Comparison of ENCODE assay signal across 8 cellular contexts in the genomic region with DNA sequence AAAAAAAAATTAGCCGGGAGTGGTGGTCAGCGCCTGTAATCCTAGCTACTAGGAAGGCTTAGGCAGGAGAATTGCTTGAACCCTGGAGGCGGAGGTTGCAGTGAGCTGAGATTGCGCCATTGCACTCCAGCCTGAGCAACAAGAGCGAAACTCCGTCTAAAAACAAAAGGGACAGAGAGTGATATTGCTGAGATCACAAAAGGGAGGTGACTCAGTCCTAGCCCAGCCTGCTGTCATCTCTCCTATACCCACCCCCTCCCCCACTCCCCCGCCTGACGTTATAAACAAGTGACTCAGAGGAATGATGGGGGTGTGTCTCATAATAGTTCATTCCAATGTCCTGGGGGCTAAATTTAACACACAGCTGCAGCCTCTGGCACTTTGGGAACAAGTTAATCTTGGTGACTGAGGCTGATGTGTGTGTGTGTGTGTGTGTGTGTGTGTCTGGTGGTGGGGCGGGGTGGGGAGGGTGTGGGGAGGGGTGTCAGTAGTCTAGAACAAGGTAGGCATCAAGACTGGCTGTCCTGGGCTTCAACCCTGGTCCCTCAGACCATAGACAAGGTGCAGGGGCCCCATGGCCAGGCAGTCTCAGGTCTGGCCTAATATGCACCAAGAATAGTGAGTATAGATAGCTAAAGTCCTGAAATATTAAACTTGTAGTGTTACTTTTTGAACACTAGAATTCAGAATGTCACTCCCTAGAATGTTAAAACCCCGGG. TPM values are rescaled to one million over a fixed set of nuclear protein-coding genes. Genes with fewer than 3 reads are reported as not detected.
DNase-seq lines count a peak whose midpoint lies in the region; ATAC-seq and TF ChIP-seq lines count a peak whose summit lies in the region.

No MANE protein-coding gene starts in this region.

- H3K27ac Mint-ChIP-seq in GM23338 = no peak overlapping the region

- no peak overlapping the region for H2AK5ac ChIP-seq in mesenchymal stem cell (ENCODE audit: low read length, severe bottlenecking)

- H3K27me3 ChIP-seq in GM23338 (ENCODE audit: insufficient read depth) (no peaks in the 10 kb centered on the region), Panc1 (ENCODE audit: control insufficient read depth, insufficient read depth, low read length) (no peaks in the 10 kb centered on the region), colonic mucosa (no peaks in the 10 kb centered on the region), mesenchymal stem cell (ENCODE audit: control insufficient read depth in 1 of 2, insufficient read depth in 1 of 2, low read length in 2 of 2) (peaks cover 3 to 35% of the 10 kb centered on the region in 2 experiments), tibial artery (peaks cover 0 to 3% of the 10 kb centered on the region in 2 donors)

- H2AFZ ChIP-seq in GM23338 (no peak overlapping the region), mesenchymal stem cell (ENCODE audit: low read depth, low read length) (no peak overlapping the region)

- H3K4me1 Mint-ChIP-seq in GM23338 = peaks cover 8% of the 10 kb centered on the region

- H3K36me3 ChIP-seq in GM23338 (ENCODE audit: insufficient read depth) = no peaks in the 10 kb centered on the region
- H3K36me3 ChIP-seq in Panc1 (ENCODE audit: control insufficient read depth, insufficient read depth, low read length) = no peaks in the 10 kb centered on the region
- no peaks in the 10 kb centered on the region for H3K36me3 ChIP-seq in colonic mucosa
- no peaks in the 10 kb centered on the region for H3K36me3 ChIP-seq in mesenchymal stem cell (ENCODE audit: control insufficient read depth in 1 of 2, insufficient read depth in 2 of 2, low read depth in 1 of 2, low read length in 2 of 2)
- H3K36me3 ChIP-seq in tibial artery = no peaks in the 10 kb centered on the region

- no peak overlapping the region for H2BK12ac ChIP-seq in mesenchymal stem cell (ENCODE audit: low read length in 2 of 2)

- H3K4me2 ChIP-seq in GM23338 (no peak overlapping the region), mesenchymal stem cell (ENCODE audit: low read length, poor library complexity, severe bottlenecking) (no peak overlapping the region)

- no peak overlapping the region for H4K8ac ChIP-seq in mesenchymal stem cell (ENCODE audit: low read length)

- no peak overlapping the region for H3K4me3 ChIP-seq in GM23338
- no peak overlapping the region for H3K4me3 ChIP-seq in Panc1 (ENCODE audit: low read depth in 2 of 2, low read length in 2 of 2)
- no peak overlapping the region for H3K4me3 ChIP-seq in colonic mucosa
- H3K4me3 ChIP-seq in mesenchymal stem cell (ENCODE audit: insufficient read depth in 1 of 2, low read depth in 1 of 2, low read length in 2 of 2) = no peak overlapping the region
- no peak overlapping the region for H3K4me3 ChIP-seq in tibial artery

- no peaks in the 10 kb centered on the region for H3K9me2 ChIP-seq in GM23338 (ENCODE audit: insufficient read depth)

- H4K91ac ChIP-seq in mesenchymal stem cell (ENCODE audit: low read length) = no peak overlapping the region

- H3K4me1 ChIP-seq in GM23338 (ENCODE audit: insufficient read depth) (no peaks in the 10 kb centered on the region), Panc1 (ENCODE audit: control insufficient read depth, insufficient read depth, low read length) (no peaks in the 10 kb centered on the region), colonic mucosa (no peaks in the 10 kb centered on the region), mesenchymal stem cell (ENCODE audit: control insufficient read depth, insufficient read depth, low read depth, low read length) (peaks cover 6% of the 10 kb centered on the region), tibial artery (peaks cover 0 to 34% (median 31%) of the 10 kb centered on the region in 4 donors)

- no peaks in the 10 kb centered on the region for H3K79me1 ChIP-seq in mesenchymal stem cell (replicated peaks; ENCODE audit: low read length, poor library complexity, severe bottlenecking)

- H3K9me3 ChIP-seq in Panc1 (ENCODE audit: control insufficient read depth, insufficient read depth, low read depth, low read length) (no peaks in the 10 kb centered on the region), colonic mucosa (no peaks in the 10 kb centered on the region), mesenchymal stem cell (ENCODE audit: control insufficient read depth, low read length) (no peaks in the 10 kb centered on the region), tibial artery (no peaks in the 10 kb centered on the region)

- H3K4ac ChIP-seq in mesenchymal stem cell (ENCODE audit: low read depth in 1 of 2, low read length in 2 of 2) = no peak overlapping the region

- no peak overlapping the region for H2BK15ac ChIP-seq in mesenchymal stem cell (ENCODE audit: low read depth, poor library complexity, severe bottlenecking)

- no TSS peak for BruUV-seq in Panc1 (replicated peaks; lab: Mats Ljungman, UMichigan)

- H3K23ac ChIP-seq in mesenchymal stem cell (ENCODE audit: low read length in 2 of 2) = no peak overlapping the region

- H3K27ac ChIP-seq in GM23338 (ENCODE audit: low read depth) = no peak overlapping the region
- no peak overlapping the region for H3K27ac ChIP-seq in Panc1 (ENCODE audit: low read length)
- H3K27ac ChIP-seq in colonic mucosa = no peak overlapping the region
- no peak overlapping the region for H3K27ac ChIP-seq in mesenchymal stem cell (ENCODE audit: low read length, poor library complexity, severe bottlenecking)
- peak overlapping the region; percentile 83 to 86 for H3K27ac ChIP-seq in tibial artery

- no peaks in the 10 kb centered on the region for H3K36me3 Mint-ChIP-seq in GM23338 (ENCODE audit: low read depth)

- CTCF ChIA-PET in Panc1 (lab: Charles Lee) = no interaction called here

- H3K4me3 Mint-ChIP-seq in GM23338 = no peak overlapping the region

- DNase-seq in GM23338 (ENCODE audit: low spot score) (peak; percentile 29), Panc1 (ENCODE audit: low read depth, low spot score) (peak; percentile 36), colonic mucosa (peak; percentile 65), mesenchymal stem cell (peak; percentile 95), tibial artery (peak; percentile 90 to 95), NCI-H146 (lab: John Stamatoyannopoulos, UW) (no peak), G401 (ENCODE audit: low spot score) (no peak)

- TF ChIP-seq CTCF in GM23338 (conservative IDR thresholded peaks at IDR 0.05; ENCODE audit: low read depth in 2 of 2) (no peak), Panc1 (IDR thresholded peaks at IDR 0.05) (no peak), colonic mucosa (IDR thresholded peaks at IDR 0.05) (no peak), tibial artery (IDR thresholded peaks at IDR 0.05) (peak in 1 of 2 experiments; percentile 8)

- no peak overlapping the region for H2BK5ac ChIP-seq in mesenchymal stem cell (ENCODE audit: low read depth, low read length, poor library complexity, severe bottlenecking)

- WGBS in mesenchymal stem cell = 51% methylated on average over 4 of the region's 10 CpGs

- POLR2A ChIA-PET in Panc1 (lab: Charles Lee) = no interaction called here

- H3K18ac ChIP-seq in mesenchymal stem cell (ENCODE audit: low read depth in 1 of 2, low read length in 2 of 2) = no peak overlapping the region

- no peak overlapping the region for H3K14ac ChIP-seq in mesenchymal stem cell (ENCODE audit: low read length in 2 of 2)

- H3F3A ChIP-seq in GM23338 (replicated peaks; ENCODE audit: low read depth) = no peaks in the 10 kb centered on the region

- intact Hi-C loops in Panc1 (cut with micrococcal nuclease; ENCODE audit: unreplicated experiment) (no loop called here), colonic mucosa (cut with DNase I) (no loop called here), tibial artery (cut with DNase I; ENCODE audit: low total_unique reads) (no loop called here)

- ATAC-seq in GM23338 (no peak), Panc1 (peak; percentile 63; the same call in 1 of the 2 replicates), GM19455 (IDR thresholded peaks at IDR 0.05; ENCODE audit: unreplicated experiment) (no peak)

- H3K79me2 ChIP-seq in GM23338 (replicated peaks; ENCODE audit: insufficient read depth) = no peaks in the 10 kb centered on the region

- H3K9ac ChIP-seq in colonic mucosa (ENCODE audit: low read depth in 2 of 2, low read length in 2 of 2) = no peak overlapping the region
- no peak overlapping the region for H3K9ac ChIP-seq in mesenchymal stem cell (ENCODE audit: low read length)

- no peak overlapping the region for H2BK120ac ChIP-seq in mesenchymal stem cell (ENCODE audit: low read depth, low read length)

- in situ Hi-C loops in Panc1 (cut with HindIII; ENCODE audit: low pct_unique_long_range_greater_than_20kb, low sequenced_read_pairs) = no loop called here
- in situ Hi-C loops in G401 (cut with HindIII; ENCODE audit: low sequenced_read_pairs) = no loop called here

- no peaks in the 10 kb centered on the region for H3K9me3 Mint-ChIP-seq in GM23338

- peaks cover 8% of the 10 kb centered on the region for H3K27me3 Mint-ChIP-seq in GM23338 (ENCODE audit: insufficient read depth, low read depth, poor library complexity)

- H4K20me1 ChIP-seq in GM23338 (replicated peaks; ENCODE audit: insufficient read depth) = no peaks in the 10 kb centered on the region

TF ChIP-seq in GM23338, 12 proteins besides CTCF, POLR2A, EP300 and RAD21 (continues in another document):
- no peak for TF ChIP-seq STAT1 (IDR thresholded peaks at IDR 0.05; ENCODE audit: unreplicated experiment)

RNA-seq across cellular contexts. Expression of a gene that starts 1.3 kb away (rescaled TPM):
- not detected in 2 replicates for total RNA-seq in GM23338 (2014; rRNA removed; shearing (Covaris generic))
- polyA plus RNA-seq in GM23338 (2016; fragmentation: Nextera tagmentation; extraction: Ambion mirVana) = not detected in 2 replicates
- total RNA-seq in Panc1 (2021; ENCODE audit: unreplicated experiment) (not detected), colonic mucosa (not detected)
- polyA plus RNA-seq in Panc1 (2012; ENCODE audit: insufficient read length) = not detected
- not detected for polyA plus RNA-seq in mesenchymal stem cell (2013, experiment 1 of 2)
- polyA plus RNA-seq in mesenchymal stem cell (2013, experiment 2 of 2) = not detected
- total RNA-seq in G401 (2014; rRNA removed; shearing (Covaris generic)) = not detected in 2 replicates

RNA-seq across cellular contexts. Expression of a gene that starts 18.6 kb away (rescaled TPM):
- not detected in 2 replicates for total RNA-seq in GM23338 (2014; rRNA removed; shearing (Covaris generic))
- polyA plus RNA-seq in GM23338 (2016; fragmentation: Nextera tagmentation; extraction: Ambion mirVana) = not detected in 2 replicates
- total RNA-seq in Panc1 (2021; ENCODE audit: unreplicated experiment) (not detected), colonic mucosa (1 to 10 TPM in 1 of 2 donors, under 1 TPM in 1; 0.50 to 1.2 TPM)
- polyA plus RNA-seq in Panc1 (2012; ENCODE audit: insufficient read length) = not detected
- not detected for polyA plus RNA-seq in mesenchymal stem cell (2013, experiment 1 of 2)
- not detected for polyA plus RNA-seq in mesenchymal stem cell (2013, experiment 2 of 2)
- total RNA-seq in G401 (2014; rRNA removed; shearing (Covaris generic)) = not detected in 2 replicates

RNA-seq across cellular contexts. Expression of a gene that starts 30.5 kb away (rescaled TPM):
- 2.8 and 2.9 TPM in 2 replicates for total RNA-seq in GM23338 (2014; rRNA removed; shearing (Covaris generic))
- polyA plus RNA-seq in GM23338 (2016; fragmentation: Nextera tagmentation; extraction: Ambion mirVana) = 0.48 and 0.63 TPM in 2 replicates
- total RNA-seq in Panc1 (2021; ENCODE audit: unreplicated experiment) = 3.6 TPM
- polyA plus RNA-seq in Panc1 (2012; ENCODE audit: insufficient read length) = 4.5 TPM
- total RNA-seq in colonic mucosa = 1 to 10 TPM; 4.0 to 9.0 TPM
- polyA plus RNA-seq in mesenchymal stem cell (2013, experiment 1 of 2) = 10.8 TPM
- polyA plus RNA-seq in mesenchymal stem cell (2013, experiment 2 of 2) = 9.7 TPM
- total RNA-seq in G401 (2014; rRNA removed; shearing (Covaris generic)) = 12.7 and 16.1 TPM in 2 replicates

Comparison
In these comparisons a context has a peak if more than half of its experiments do, and no peak if none do; other contexts are left out.
1. DNase-seq: peak in GM23338 (single experiment), Panc1 (single experiment), colonic mucosa (single experiment), mesenchymal stem cell (single experiment) and tibial artery (2 of 2); none in NCI-H146 (single experiment) and G401 (single experiment).
2. H3K27ac ChIP-seq: peak in tibial artery (2 of 2); none in GM23338 (single experiment), Panc1 (single experiment), colonic mucosa (single experiment) and mesenchymal stem cell (single experiment).